Comparison of ENCODE assay signal across 5 cellular contexts in the genomic region with DNA sequence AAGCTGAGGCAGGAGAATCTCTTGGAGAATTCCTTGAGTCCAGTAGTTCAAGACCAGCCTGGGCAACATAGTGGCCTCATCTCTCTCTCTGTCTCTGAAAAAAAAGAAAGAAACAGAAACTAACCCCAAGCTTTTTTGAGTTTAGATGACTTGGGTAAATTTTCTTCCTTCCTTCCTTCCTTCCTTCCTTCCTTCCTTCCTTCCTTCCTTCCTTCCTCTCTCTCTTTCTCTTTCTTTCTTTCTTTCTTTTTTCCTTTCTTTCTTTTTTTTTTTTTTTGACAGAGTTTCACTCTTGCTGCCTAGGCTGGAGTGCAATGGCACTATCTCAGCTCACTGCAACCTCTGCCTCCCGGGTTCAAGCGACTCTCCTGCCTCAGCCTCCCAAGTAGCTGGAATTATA. TPM values are rescaled to one million over a fixed set of nuclear protein-coding genes. Genes with fewer than 3 reads are reported as not detected.
"Had no signal": no experiment of that assay in that cellular context is flagged by ENCODE, and none has a peak within 500 bp of the region (broad histone marks: within the 10 kb centered on the region; RNA-seq: fewer than 3 reads in every experiment).

No MANE protein-coding gene starts in this region.

RNA-seq across cellular contexts. Expression of a gene that starts 12.2 kb away (rescaled TPM):
- total RNA-seq: activated naive CD4-positive, alpha-beta T cell treated with anti-CD3 and anti-CD28 coated beads for 36 hours; activated naive CD8-positive, alpha-beta T cell treated with anti-CD3 and anti-CD28 coated beads for 36 hours; activated naive CD8-positive, alpha-beta T cell treated with anti-CD3 and anti-CD28 coated beads, Interleukin-2, amount 10 ng/mL, durations not matched to agents 7 days and 5 days; activated T-helper 1 cell treated with anti-CD3 and anti-CD28 coated beads, Interleukin-12 subunit alpha, Interleukin-12 subunit beta, Interleukin-2, Interleukin-4 antibody, amounts not matched to agents 30 ng/mL and 10 ng/mL and 1 ng/mL, durations not matched to agents 14 hours and 24 hours and 36 hours; activated T-helper 2 cell treated with anti-CD3 and anti-CD28 coated beads, Interferon-gamma antibody, Interleukin-2, Interleukin-4, amounts not matched to agents 10 μg/mL and 5 μg/mL and 100 μg/mL, durations not matched to agents 14 hours and 24 hours and 36 hours had no signal
